Comparison of ENCODE assay signal across 11 cellular contexts in the genomic region with DNA sequence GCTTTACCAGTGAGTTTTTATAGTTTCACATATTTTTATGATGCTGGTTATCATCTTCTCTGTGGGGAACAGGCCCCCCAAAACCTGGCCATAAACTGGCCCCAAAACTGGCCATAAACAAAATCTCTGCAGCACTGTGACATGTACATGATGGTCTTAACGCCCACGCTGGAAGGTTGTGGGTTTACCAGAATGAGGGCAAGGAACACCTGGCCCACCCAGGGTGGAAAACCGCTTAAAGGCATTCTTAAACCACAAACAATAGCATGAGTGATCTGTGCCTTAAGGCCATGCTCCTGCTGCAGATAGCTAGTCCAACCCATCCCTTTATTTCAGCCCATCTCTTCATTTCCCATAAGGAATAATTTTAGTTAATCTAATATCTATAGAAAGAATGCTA. TPM values are rescaled to one million over a fixed set of nuclear protein-coding genes. Genes with fewer than 3 reads are reported as not detected.
"Had no signal": no experiment of that assay in that cellular context is flagged by ENCODE, and none has a peak within 500 bp of the region (broad histone marks: within the 10 kb centered on the region; RNA-seq: fewer than 3 reads in every experiment).

No MANE protein-coding gene starts in this region.

RNA-seq across cellular contexts. Expression of gene PM20D1, which starts 40.7 kb away (rescaled TPM):
- total RNA-seq: mammary epithelial cell, prostate gland had no signal
- polyA plus RNA-seq: mammary epithelial cell, neural cell had no signal

RNA-seq across cellular contexts. Expression of gene SLC26A9, which starts 52.6 kb away (rescaled TPM):
- total RNA-seq: left colon; liver; mammary epithelial cell; naive thymus-derived CD4-positive, alpha-beta T cell; natural killer cell treated with Interleukin-12 subunit alpha and Interleukin-12 subunit beta and Interleukin-15 and Interleukin-18, amount 100 ng/mL, for 72 hours; sciatic nerve; spleen; subcutaneous adipose tissue had no signal
- polyA plus RNA-seq: immature natural killer cell; liver; mammary epithelial cell; naive thymus-derived CD4-positive, alpha-beta T cell; neural cell had no signal
